In the genomic region with DNA sequence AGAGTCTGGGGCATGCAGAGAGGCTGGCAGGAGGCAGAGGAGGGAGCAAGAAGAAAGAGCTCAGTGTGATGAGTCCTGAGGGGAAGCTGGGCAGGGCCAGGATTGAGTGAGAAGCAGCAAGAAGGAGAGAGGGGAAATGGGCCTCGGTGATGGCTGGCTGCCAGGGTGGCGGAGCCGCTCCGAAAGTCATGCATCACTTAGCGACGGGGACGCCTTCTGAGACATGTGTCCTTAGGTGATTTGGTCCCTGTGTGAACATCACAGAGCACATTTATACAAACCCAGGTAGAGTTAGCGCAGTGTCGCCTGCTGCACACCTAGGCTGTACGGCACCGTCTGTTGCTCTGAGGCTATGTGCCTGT, we compare ENCODE assay signal across 8 cellular contexts. TPM values are rescaled to one million over a fixed set of nuclear protein-coding genes. Genes with fewer than 3 reads are reported as not detected.
DNase-seq lines count a peak whose midpoint lies in the region; ATAC-seq and TF ChIP-seq lines count a peak whose summit lies in the region.

No MANE protein-coding gene starts in this region.

- peaks cover 52% of the 10 kb centered on the region for H3K4me1 ChIP-seq in OCI-LY3 (ENCODE audit: low read length)
- H3K4me1 ChIP-seq in HAP-1: no peaks in the 10 kb centered on the region

- TF ChIP-seq CTCF in GM10248 (IDR thresholded peaks at IDR 0.05; ENCODE audit: control extremely low read depth, extremely low read depth, low read depth, missing control alignments) (no peak), OCI-LY3 (IDR thresholded peaks at IDR 0.05; ENCODE audit: low read depth, low read length) (no peak), progenitor cell of endocrine pancreas (IDR thresholded peaks at IDR 0.05; ENCODE audit: unreplicated experiment) (no peak)

- H3K27ac ChIP-seq in OCI-LY3 (ENCODE audit: low read length): no peak overlapping the region

- H3K9me3 ChIP-seq in OCI-LY3 (ENCODE audit: insufficient read depth, low read length) (no peaks in the 10 kb centered on the region), HAP-1 (no peaks in the 10 kb centered on the region)

- H3K9ac ChIP-seq in OCI-LY3 (ENCODE audit: low read length): no peak overlapping the region

- CTCF ChIA-PET in GM10248 (lab: Yijun Ruan, JAX): interaction anchor here (1.1 to 1.7 kb wide), 4 partner anchors 10 to 25 kb away, joined by 3 to 14 read pairs (median 4); a partner anchor contains a TSS

- peak overlapping the region; percentile 95 for H3K4me2 ChIP-seq in OCI-LY3 (ENCODE audit: low read length)

- no peak overlapping the region for H3K4me3 Mint-ChIP-seq in progenitor cell of endocrine pancreas (ENCODE audit: low read depth)

- POLR2A ChIA-PET in GM10248 (lab: Yijun Ruan, JAX): interaction anchor here (0.6 kb wide), 1 partner anchor 15 kb away, joined by 5 read pairs; a partner anchor contains a TSS

- DNase-seq in GM10248 (ENCODE audit: extremely low spot score) (peak; percentile 56), astrocyte of the hippocampus (ENCODE audit: low read depth, low spot score) (peak; percentile 35), progenitor cell of endocrine pancreas (ENCODE audit: low spot score, unreplicated experiment) (no peak), HAP-1 (ENCODE audit: low spot score in 2 of 2) (no peak), SW 1271 (lab: John Stamatoyannopoulos, UW) (no peak)

- H3K4me1 Mint-ChIP-seq in progenitor cell of endocrine pancreas (ENCODE audit: low read depth): peaks cover 10% of the 10 kb centered on the region

- H3K9me3 Mint-ChIP-seq in progenitor cell of endocrine pancreas (ENCODE audit: low read depth): no peaks in the 10 kb centered on the region

- H3K36me3 ChIP-seq in OCI-LY3 (replicated peaks; ENCODE audit: low read depth, low read length) (peaks cover 56% of the 10 kb centered on the region), HAP-1 (replicated peaks) (no peaks in the 10 kb centered on the region)

- no peak overlapping the region for H3K4me3 ChIP-seq in OCI-LY3 (ENCODE audit: low read length)
- H3K4me3 ChIP-seq in HAP-1: no peak overlapping the region

- in situ Hi-C loops in HAP-1 (cut with MboI; ENCODE audit: low sequenced_read_pairs): no loop called here

- no peaks in the 10 kb centered on the region for H3K36me3 Mint-ChIP-seq in progenitor cell of endocrine pancreas (ENCODE audit: insufficient read depth)

- peaks cover 85% of the 10 kb centered on the region for H3K79me2 ChIP-seq in OCI-LY3 (ENCODE audit: low read length)

- H3K27me3 ChIP-seq in OCI-LY3 (ENCODE audit: low read depth, low read length) (no peaks in the 10 kb centered on the region), HAP-1 (ENCODE audit: low read depth) (no peaks in the 10 kb centered on the region)

- H2AFZ ChIP-seq in OCI-LY3 (ENCODE audit: low read depth, low read length): no peak overlapping the region

- H3K27ac Mint-ChIP-seq in progenitor cell of endocrine pancreas: peak overlapping the region; percentile 50

- H3K27me3 Mint-ChIP-seq in progenitor cell of endocrine pancreas: no peaks in the 10 kb centered on the region

- no peak for ATAC-seq in HG03025 (IDR thresholded peaks at IDR 0.05; ENCODE audit: low FRiP score, unreplicated experiment)
- no peak for ATAC-seq in HG03571 (IDR thresholded peaks at IDR 0.05; ENCODE audit: unreplicated experiment)

- H4K20me1 ChIP-seq in OCI-LY3 (ENCODE audit: insufficient read depth, low read length): peaks cover 48% of the 10 kb centered on the region

RNA-seq across cellular contexts. Expression of a gene that starts 15.1 kb away (rescaled TPM):
- 23.2 and 24.2 TPM in 2 replicates for total RNA-seq in progenitor cell of endocrine pancreas

RNA-seq across cellular contexts. Expression of a gene that starts 39.5 kb away (rescaled TPM):
- 59.2 and 62.0 TPM in 2 replicates for total RNA-seq in progenitor cell of endocrine pancreas

Comparison
In these comparisons a context has a peak if more than half of its experiments do, and no peak if none do; other contexts are left out.
1. DNase-seq: peak in GM10248 (single experiment) and astrocyte of the hippocampus (single experiment); none in progenitor cell of endocrine pancreas (single experiment), HAP-1 (0 of 2) and SW 1271 (0 of 2).